In the genomic region with DNA sequence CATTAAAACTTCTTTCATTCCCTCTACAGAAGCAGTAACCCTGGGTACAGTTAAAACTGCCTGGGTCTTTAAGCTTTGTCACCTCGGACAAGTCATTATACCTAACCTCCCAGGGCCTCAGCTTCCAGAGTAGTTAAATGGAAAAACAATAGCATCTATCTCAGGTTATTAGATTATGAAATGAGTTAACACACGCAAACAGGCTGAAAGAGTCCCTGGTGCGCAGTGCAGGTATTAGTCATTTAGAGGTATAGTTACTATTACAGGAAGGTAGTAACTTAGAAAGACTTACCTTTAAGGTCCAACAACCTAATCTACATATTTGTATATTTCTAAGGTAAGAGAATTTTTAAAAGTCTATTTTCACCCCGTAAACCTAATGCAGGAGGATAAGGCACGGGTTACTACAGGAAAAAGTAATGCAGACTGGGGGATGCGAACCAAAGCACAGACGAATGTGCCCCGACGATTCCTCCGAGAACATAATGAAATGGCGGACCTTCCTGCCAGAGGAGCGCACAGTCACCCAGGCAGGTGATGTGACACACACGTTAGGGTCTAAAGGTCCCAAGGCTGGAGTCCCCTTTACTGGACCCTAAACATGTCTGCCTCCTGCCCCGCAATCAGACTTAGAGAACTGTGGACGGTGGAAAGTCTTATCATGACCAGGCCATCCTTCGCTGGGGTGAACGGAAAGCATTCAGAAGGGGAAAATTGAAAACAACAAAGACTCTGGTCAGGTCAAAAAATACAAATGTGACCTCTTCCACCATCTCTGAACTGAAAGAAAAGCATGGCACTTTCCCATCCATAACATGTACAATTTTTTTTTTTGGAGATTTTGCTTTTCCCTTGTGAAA, we compare ENCODE assay signal across 8 cellular contexts. TPM values are rescaled to one million over a fixed set of nuclear protein-coding genes. Genes with fewer than 3 reads are reported as not detected.
DNase-seq lines count a peak whose midpoint lies in the region; ATAC-seq and TF ChIP-seq lines count a peak whose summit lies in the region.

No MANE protein-coding gene starts in this region.

- ATAC-seq in left colon: peak; percentile 36
- no peak for ATAC-seq in HG03521 (IDR thresholded peaks at IDR 0.05; ENCODE audit: unreplicated experiment)

- H3K27me3 ChIP-seq in OCI-LY3 (ENCODE audit: low read depth, low read length): no peaks in the 10 kb centered on the region

- H3K4me2 ChIP-seq in OCI-LY3 (ENCODE audit: low read length): peak overlapping the region; percentile 95

- in situ Hi-C loops in GM13976 (cut with MboI; ENCODE audit: low sequenced_read_pairs, unreplicated experiment): no loop called here

- peaks cover 37% of the 10 kb centered on the region for H3K4me1 ChIP-seq in OCI-LY3 (ENCODE audit: low read length)

- peak overlapping the region; percentile 93 for H3K4me3 ChIP-seq in OCI-LY3 (ENCODE audit: low read length)

- no peak for TF ChIP-seq CTCF in GM13976 (IDR thresholded peaks at IDR 0.05; ENCODE audit: borderline replicate concordance, control extremely low read depth, extremely low read depth, insufficient read depth, missing control alignments)
- no peak for TF ChIP-seq CTCF in OCI-LY3 (IDR thresholded peaks at IDR 0.05; ENCODE audit: low read depth, low read length)

- DNase-seq in GM13976 (ENCODE audit: low spot score) (peak; percentile 20), astrocyte of the hippocampus (ENCODE audit: low read depth, low spot score) (peak; percentile 35), left colon (peak in 1 of 2 donors; percentile 50), H4 (ENCODE audit: low spot score) (no peak)
- DNase-seq in stimulated activated CD8-positive, alpha-beta memory T cell treated with anti-CD3 and anti-CD28 coated beads, Interleukin-4, amount 100 ng/mL, for 48 hours: peak; percentile 65
- DNase-seq in effector CD8-positive, alpha-beta T cell (lab: John Stamatoyannopoulos, UW): no peak

- H3K27ac ChIP-seq in OCI-LY3 (ENCODE audit: low read length): peak overlapping the region; percentile 49

- peaks cover 68% of the 10 kb centered on the region for H3K79me2 ChIP-seq in OCI-LY3 (ENCODE audit: low read length)

- H3K9me3 ChIP-seq in OCI-LY3 (ENCODE audit: insufficient read depth, low read length): no peaks in the 10 kb centered on the region

- peak overlapping the region; percentile 86 for H3K9ac ChIP-seq in OCI-LY3 (ENCODE audit: low read length)

- peaks cover 17% of the 10 kb centered on the region for H3K36me3 ChIP-seq in OCI-LY3 (replicated peaks; ENCODE audit: low read depth, low read length)

- H4K20me1 ChIP-seq in OCI-LY3 (ENCODE audit: insufficient read depth, low read length): peaks cover 36% of the 10 kb centered on the region

- H2AFZ ChIP-seq in OCI-LY3 (ENCODE audit: low read depth, low read length): no peak overlapping the region

- intact Hi-C loops in left colon (cut with DNase I, micrococcal nuclease): no loop called here

RNA-seq across cellular contexts. Expression of a gene that starts 1.3 kb away (rescaled TPM):
- total RNA-seq in left colon: 100 to 1,000 TPM in 1 of 2 donors, 10 to 100 TPM in 1; 88.8 to 103 TPM
- 104 and 128 TPM in 2 replicates for total RNA-seq in H4 (2014; rRNA removed; shearing (Covaris generic))

Comparison
In these comparisons a context has a peak if more than half of its experiments do, and no peak if none do; other contexts are left out.
1. DNase-seq: peak in GM13976 (single experiment), astrocyte of the hippocampus (single experiment) and stimulated activated CD8-positive, alpha-beta memory T cell treated with anti-CD3 and anti-CD28 coated beads, Interleukin-4, amount 100 ng/mL, for 48 hours (single experiment); none in effector CD8-positive, alpha-beta T cell (single experiment) and H4 (single experiment).